In the genomic region with DNA sequence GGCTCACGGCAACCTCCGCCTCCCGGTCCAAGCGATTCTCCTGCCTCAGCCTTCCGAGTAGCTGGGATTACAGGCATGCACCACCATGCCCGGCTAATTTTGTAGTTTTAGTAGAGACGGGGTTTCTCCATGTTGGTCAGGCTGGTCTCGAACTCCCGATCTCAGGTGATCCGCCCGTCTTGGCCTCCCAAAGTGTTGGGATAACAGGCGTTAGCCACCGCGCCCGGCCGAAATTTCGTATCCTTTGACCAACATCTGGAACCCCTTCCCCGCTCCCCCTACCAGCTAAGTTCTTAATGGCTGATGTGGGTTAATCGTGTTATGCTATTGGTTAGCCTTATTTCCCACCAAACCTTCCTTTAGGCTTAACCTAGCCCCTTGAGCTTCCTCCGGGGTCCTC, we compare ENCODE assay signal across 8 cellular contexts.
DNase-seq lines count a peak whose midpoint lies in the region; ATAC-seq and TF ChIP-seq lines count a peak whose summit lies in the region.
"Not testable (repeated sequence)": the region's sequence is repeated elsewhere in the genome, so short reads cannot be mapped to it uniquely, and the experiment has no call there.

No MANE protein-coding gene starts in this region.

- H3K36me3 ChIP-seq in NT2/D1 (ENCODE audit: insufficient read depth, insufficient read length, low read length); lower lobe of right lung; subcutaneous abdominal adipose tissue (ENCODE audit: control insufficient read depth in 5 of 5, insufficient read depth in 5 of 5, low read length in 5 of 5): not testable (repeated sequence)

- not testable (repeated sequence) for TF ChIP-seq CTCF in CD14-positive monocyte (IDR thresholded peaks at IDR 0.05); fibroblast of the aortic adventitia (IDR thresholded peaks at IDR 0.05; ENCODE audit: insufficient read depth, low read length); lower lobe of right lung (IDR thresholded peaks at IDR 0.05); osteocyte (IDR thresholded peaks at IDR 0.05)

- H3K27ac Mint-ChIP-seq in CD14-positive monocyte = peak overlapping the region in 6 of 7 donors; percentile 71 to 95 (median 88)
- peak overlapping the region; percentile 73 for H3K27ac Mint-ChIP-seq in activated T-cell treated with anti-CD3 and anti-CD28 coated beads, Interleukin-2, amount 50 U/mL, for 24 hours
- peak overlapping the region; percentile 99 for H3K27ac Mint-ChIP-seq in central memory CD8-positive, alpha-beta T cell (ENCODE audit: low read depth)
- not testable (repeated sequence) for H3K27ac Mint-ChIP-seq in osteocyte (ENCODE audit: unreplicated experiment)

- H3K4me3 Mint-ChIP-seq in CD14-positive monocyte = peak overlapping the region; percentile 76 to 83
- H3K4me3 Mint-ChIP-seq in activated T-cell treated with anti-CD3 and anti-CD28 coated beads, Interleukin-2, amount 50 U/mL, for 24 hours = peak overlapping the region; percentile 69
- H3K4me3 Mint-ChIP-seq in central memory CD8-positive, alpha-beta T cell = peak overlapping the region; percentile 61
- peak overlapping the region; percentile 22 for H3K4me3 Mint-ChIP-seq in osteocyte (ENCODE audit: unreplicated experiment)

- H3K27me3 ChIP-seq in NT2/D1 (ENCODE audit: insufficient read depth, insufficient read length) = peaks cover 11% of the 10 kb centered on the region
- H3K27me3 ChIP-seq in lower lobe of right lung (ENCODE audit: low read depth); subcutaneous abdominal adipose tissue (ENCODE audit: control insufficient read depth in 5 of 5, insufficient read depth in 4 of 5, low read length in 5 of 5): not testable (repeated sequence)

- not testable (repeated sequence) for DNase-seq in CD14-positive monocyte (ENCODE audit: low spot score); NT2/D1 (ENCODE audit: low read depth, low spot score); activated T-cell treated with anti-CD3 and anti-CD28 coated beads, Interleukin-2, amount 50 U/mL, for 24 hours; central memory CD8-positive, alpha-beta T cell (ENCODE audit: low spot score in 2 of 2); fibroblast of the aortic adventitia (ENCODE audit: low read depth); lower lobe of right lung
- DNase-seq in osteocyte (ENCODE audit: extremely low spot score, unreplicated experiment) = peak; percentile 63

- H3K27ac ChIP-seq in lower lobe of right lung (peak overlapping the region; percentile 85), subcutaneous abdominal adipose tissue (ENCODE audit: low read depth, low read length) (peak overlapping the region; percentile 16)

- not testable (repeated sequence) for H3K4me1 ChIP-seq in NT2/D1 (ENCODE audit: insufficient read depth, insufficient read length)
- H3K4me1 ChIP-seq in lower lobe of right lung (peaks cover 59% of the 10 kb centered on the region), subcutaneous abdominal adipose tissue (ENCODE audit: control insufficient read depth in 5 of 5, insufficient read depth in 5 of 5, low read length in 5 of 5) (peaks cover 6 to 35% (median 29%) of the 10 kb centered on the region in 5 donors)

- H3K27me3 Mint-ChIP-seq in CD14-positive monocyte (ENCODE audit: low read depth in 3 of 3); activated T-cell treated with anti-CD3 and anti-CD28 coated beads, Interleukin-2, amount 50 U/mL, for 24 hours; central memory CD8-positive, alpha-beta T cell; osteocyte (ENCODE audit: unreplicated experiment): not testable (repeated sequence)

- ATAC-seq in central memory CD8-positive, alpha-beta T cell (replicated peaks; ENCODE audit: extremely low read depth, poor library complexity, severe bottlenecking); lower lobe of right lung: not testable (repeated sequence)

- not testable (repeated sequence) for H3K9me3 Mint-ChIP-seq in CD14-positive monocyte; activated T-cell treated with anti-CD3 and anti-CD28 coated beads, Interleukin-2, amount 50 U/mL, for 24 hours; central memory CD8-positive, alpha-beta T cell; osteocyte (ENCODE audit: unreplicated experiment)

- not testable (repeated sequence) for H3K4me3 ChIP-seq in NT2/D1 (ENCODE audit: insufficient read length, low read depth)
- H3K4me3 ChIP-seq in fibroblast of the aortic adventitia (ENCODE audit: low read depth, low read length) (peak overlapping the region; percentile 60), lower lobe of right lung (peak overlapping the region; percentile 67), subcutaneous abdominal adipose tissue (ENCODE audit: low read depth in 1 of 5, low read length in 5 of 5) (peak overlapping the region; percentile 48 to 70 (median 62))

- intact Hi-C loops in CD14-positive monocyte (cut with micrococcal nuclease) = loop anchor here (5.0 kb wide), 3 partner anchors 113 to 223 kb away; a partner anchor contains a TSS
- intact Hi-C loops in lower lobe of right lung (cut with DNase I) = not testable (repeated sequence)

- not testable (repeated sequence) for H3K36me3 Mint-ChIP-seq in CD14-positive monocyte; activated T-cell treated with anti-CD3 and anti-CD28 coated beads, Interleukin-2, amount 50 U/mL, for 24 hours (ENCODE audit: low read depth); central memory CD8-positive, alpha-beta T cell (ENCODE audit: insufficient read depth); osteocyte (ENCODE audit: unreplicated experiment)

- H3K4me1 Mint-ChIP-seq in CD14-positive monocyte = peaks cover 56% of the 10 kb centered on the region
- H3K4me1 Mint-ChIP-seq in activated T-cell treated with anti-CD3 and anti-CD28 coated beads, Interleukin-2, amount 50 U/mL, for 24 hours (ENCODE audit: low read depth) = peaks cover 78% of the 10 kb centered on the region
- peaks cover 63% of the 10 kb centered on the region for H3K4me1 Mint-ChIP-seq in central memory CD8-positive, alpha-beta T cell
- peaks cover 34% of the 10 kb centered on the region for H3K4me1 Mint-ChIP-seq in osteocyte (ENCODE audit: unreplicated experiment)

- H3K9me3 ChIP-seq in NT2/D1 (ENCODE audit: insufficient read depth, low read length); lower lobe of right lung; subcutaneous abdominal adipose tissue (ENCODE audit: control insufficient read depth in 5 of 5, low read length in 5 of 5): not testable (repeated sequence)

- H3K9ac ChIP-seq in NT2/D1 (ENCODE audit: insufficient read length, low read depth) (peak overlapping the region; percentile 59), subcutaneous abdominal adipose tissue (ENCODE audit: low read length in 5 of 5) (peak overlapping the region in 3 of 5 donors; percentile 54 to 72 (median 70))

Comparison
In these comparisons a context has a peak if more than half of its experiments do, and no peak if none do; other contexts are left out.
1. H3K4me3 Mint-ChIP-seq: peak in every context shown above with its lines; median percentile 80 in CD14-positive monocyte; 69 in activated T-cell treated with anti-CD3 and anti-CD28 coated beads, Interleukin-2, amount 50 U/mL, for 24 hours; 61 in central memory CD8-positive, alpha-beta T cell; 22 in osteocyte.